1 cellular context compared by ENCODE assay signal in genomic region chr6:37143585-37143984, GRCh38.
TF ChIP-seq lines count a peak whose summit lies in the region.

No MANE protein-coding gene starts in this region.

TF ChIP-seq in SK-N-SH treated with all-trans-retinoic acid at 6 μM for 48 hours, 23 proteins besides CTCF, POLR2A, EP300 and RAD21 (continued from another document):
- TF ChIP-seq ZNF70 (CRISPR knock-in tag; IDR thresholded peaks at IDR 0.05), result no peak
